In the genomic region with DNA sequence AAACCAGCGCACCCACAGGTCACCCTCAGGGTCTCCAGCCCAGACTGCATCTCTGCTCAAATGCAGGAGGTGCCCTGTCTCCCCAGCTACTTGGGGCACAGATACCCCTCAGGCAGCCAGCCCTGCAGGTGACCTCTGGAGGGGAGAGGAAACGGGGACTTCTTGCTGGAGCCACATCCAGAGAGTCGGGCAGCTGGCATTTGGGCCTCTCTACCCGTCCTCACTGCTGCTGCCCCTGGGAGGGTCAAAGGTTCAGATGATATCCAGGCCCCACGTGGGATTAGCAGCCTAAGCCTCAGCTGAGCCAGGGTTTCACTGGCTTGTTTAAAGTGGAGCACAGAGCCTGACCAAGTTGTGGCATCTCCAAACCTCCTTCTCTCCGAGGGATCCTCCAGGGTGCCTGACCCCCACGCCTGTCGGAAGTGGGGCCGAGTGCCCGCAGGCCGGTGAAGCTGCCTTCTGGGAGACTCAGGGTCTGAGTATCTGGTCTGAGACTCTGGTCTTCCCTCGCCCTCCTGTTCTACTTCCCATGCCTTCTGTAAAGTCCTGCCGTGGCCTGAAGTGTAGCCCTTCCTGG, we compare ENCODE assay signal across 7 cellular contexts. TPM values are rescaled to one million over a fixed set of nuclear protein-coding genes. Genes with fewer than 3 reads are reported as not detected.
A peak's percentile ranks its signal among the peaks of the same experiment; 100 is the strongest.
DNase-seq lines count a peak whose midpoint lies in the region; ATAC-seq and TF ChIP-seq lines count a peak whose summit lies in the region.

No MANE protein-coding gene starts in this region.

- POLR2A ChIA-PET in HCT116 (lab: Charles Lee) = no interaction called here
- POLR2A ChIA-PET in activated CD8-positive, alpha-beta T cell treated with anti-CD3 and anti-CD28 coated beads, Interleukin-2, amount 10 ng/mL, durations not matched to agents 7 days and 5 days (lab: Charles Lee) = interaction anchor here (1.0 to 4.7 kb wide), 7 partner anchors 10 to 63 kb away, joined by 3 to 29 read pairs (median 10); no protein-coding TSS in a partner anchor

- H4K20me1 ChIP-seq in HCT116 (ENCODE audit: insufficient read depth) = no peaks in the 10 kb centered on the region

- RAD21 ChIA-PET in HCT116 (lab: Charles Lee; ENCODE audit: low non-redundant PET in 1 of 2, low total read pairs in 2 of 2, uncharacterized antibody in 2 of 2, unreplicated experiment in 2 of 2) = no interaction called here

- H3K9me3 Mint-ChIP-seq in activated CD8-positive, alpha-beta T cell treated with anti-CD3 and anti-CD28 coated beads, Interleukin-2, amount 10 ng/mL, durations not matched to agents 7 days and 5 days (ENCODE audit: insufficient read depth) = peaks cover 5% of the 10 kb centered on the region
- H3K9me3 Mint-ChIP-seq in stimulated activated naive B cell treated with anti-CD40 and anti-IgM and Interleukin-4, amounts not matched to agents 10 μg/mL and 1 μg/mL and 100 μg/mL, for 72 hours = peaks cover 2% of the 10 kb centered on the region in 2 donors

- H3K36me3 ChIP-seq in HCT116 (ENCODE audit: control insufficient read depth in 1 of 2, insufficient read depth in 2 of 2, low read length in 2 of 2) (no peaks in the 10 kb centered on the region), iPS-20b (ENCODE audit: insufficient read depth, low read depth, low read length) (no peaks in the 10 kb centered on the region)

- TF ChIP-seq POLR2A in HCT116 (IDR thresholded peaks at IDR 0.05; ENCODE audit: borderline replicate concordance, extremely low read depth, insufficient read depth, insufficient read length) = no peak

- intact Hi-C loops in HCT116 (cut with micrococcal nuclease) = no loop called here

- H3K36me3 Mint-ChIP-seq in activated CD8-positive, alpha-beta T cell treated with anti-CD3 and anti-CD28 coated beads, Interleukin-2, amount 10 ng/mL, durations not matched to agents 7 days and 5 days (ENCODE audit: low read depth) = peaks cover 42% of the 10 kb centered on the region
- H3K36me3 Mint-ChIP-seq in stimulated activated naive B cell treated with anti-CD40 and anti-IgM and Interleukin-4, amounts not matched to agents 10 μg/mL and 1 μg/mL and 100 μg/mL, for 72 hours = peaks cover 6 to 25% of the 10 kb centered on the region in 2 donors

- no peak for TF ChIP-seq RAD21 in HCT116 (IDR thresholded peaks at IDR 0.05; ENCODE audit: low read depth)

- H3K9ac ChIP-seq in HCT116 (ENCODE audit: low read length) = peak overlapping the region; percentile 80
- no peak overlapping the region for H3K9ac ChIP-seq in iPS-20b (ENCODE audit: low read depth, low read length)

- no TSS peak for BruUV-seq in HCT116 (replicated peaks; lab: Mats Ljungman, UMichigan)

- H3K4me1 Mint-ChIP-seq in activated CD8-positive, alpha-beta T cell treated with anti-CD3 and anti-CD28 coated beads, Interleukin-2, amount 10 ng/mL, durations not matched to agents 7 days and 5 days (ENCODE audit: low read depth) = peaks cover 77% of the 10 kb centered on the region
- H3K4me1 Mint-ChIP-seq in stimulated activated naive B cell treated with anti-CD40 and anti-IgM and Interleukin-4, amounts not matched to agents 10 μg/mL and 1 μg/mL and 100 μg/mL, for 72 hours = peaks cover 61 to 84% of the 10 kb centered on the region in 2 donors

- H3K27me3 Mint-ChIP-seq in activated CD8-positive, alpha-beta T cell treated with anti-CD3 and anti-CD28 coated beads, Interleukin-2, amount 10 ng/mL, durations not matched to agents 7 days and 5 days (ENCODE audit: low read depth) = peaks cover 12% of the 10 kb centered on the region
- H3K27me3 Mint-ChIP-seq in stimulated activated naive B cell treated with anti-CD40 and anti-IgM and Interleukin-4, amounts not matched to agents 10 μg/mL and 1 μg/mL and 100 μg/mL, for 72 hours = no peaks in the 10 kb centered on the region

- CTCF ChIA-PET in HCT116 (lab: Charles Lee) = no interaction called here
- CTCF ChIA-PET in activated CD8-positive, alpha-beta T cell treated with anti-CD3 and anti-CD28 coated beads, Interleukin-2, amount 10 ng/mL, durations not matched to agents 7 days and 5 days (lab: Charles Lee) = interaction anchor here (1.0 to 3.1 kb wide), 5 partner anchors 9 to 19 kb away, joined by 3 to 22 read pairs (median 4); no protein-coding TSS in a partner anchor

- TF ChIP-seq CTCF in HCT116 (IDR thresholded peaks at IDR 0.05 in 2 of 3, conservative IDR thresholded peaks at IDR 0.05 in 1 of 3; ENCODE audit: borderline replicate concordance in 1 of 3, insufficient read depth in 1 of 3, low read depth in 2 of 3, low read length in 2 of 3) = no peak

- peak overlapping the region; percentile 91 for H3K27ac Mint-ChIP-seq in activated CD8-positive, alpha-beta T cell treated with anti-CD3 and anti-CD28 coated beads, Interleukin-2, amount 10 ng/mL, durations not matched to agents 7 days and 5 days
- peak overlapping the region; percentile 98 for H3K27ac Mint-ChIP-seq in stimulated activated naive B cell treated with anti-CD40 and anti-IgM and Interleukin-4, amounts not matched to agents 10 μg/mL and 1 μg/mL and 100 μg/mL, for 72 hours

- ATAC-seq in HCT116 (no peak), HG03280 (IDR thresholded peaks at IDR 0.05; ENCODE audit: unreplicated experiment) (no peak), HG03342 (IDR thresholded peaks at IDR 0.05; ENCODE audit: unreplicated experiment) (no peak), GM21576 (IDR thresholded peaks at IDR 0.05; ENCODE audit: unreplicated experiment) (no peak)
- ATAC-seq in activated CD8-positive, alpha-beta T cell treated with anti-CD3 and anti-CD28 coated beads, Interleukin-2, amount 10 ng/mL, durations not matched to agents 7 days and 5 days = no peak
- ATAC-seq in stimulated activated naive B cell treated with anti-CD40 and anti-IgM and Interleukin-4, amounts not matched to agents 10 μg/mL and 1 μg/mL and 100 μg/mL, for 72 hours (replicated peaks) = no peak

- H2AFZ ChIP-seq in HCT116 (ENCODE audit: low read depth, low read length, poor library complexity, severe bottlenecking) = no peak overlapping the region

- H3K4me3 Mint-ChIP-seq in activated CD8-positive, alpha-beta T cell treated with anti-CD3 and anti-CD28 coated beads, Interleukin-2, amount 10 ng/mL, durations not matched to agents 7 days and 5 days = peak overlapping the region; percentile 96
- peak overlapping the region; percentile 91 to 98 for H3K4me3 Mint-ChIP-seq in stimulated activated naive B cell treated with anti-CD40 and anti-IgM and Interleukin-4, amounts not matched to agents 10 μg/mL and 1 μg/mL and 100 μg/mL, for 72 hours

- H3K9me2 ChIP-seq in HCT116 (ENCODE audit: insufficient read depth) = no peaks in the 10 kb centered on the region

- peaks cover 30 to 45% of the 10 kb centered on the region in 2 experiments for H3K4me1 ChIP-seq in HCT116 (ENCODE audit: control insufficient read depth in 1 of 2, insufficient read depth in 2 of 2, low read length in 2 of 2)
- H3K4me1 ChIP-seq in iPS-20b (ENCODE audit: insufficient read depth, low read length) = peaks cover 20% of the 10 kb centered on the region

- H3K27ac ChIP-seq in HCT116 (ENCODE audit: low read depth, low read length) (peak overlapping the region; percentile 60; the same call in 1 of the 2 replicates), iPS-20b (ENCODE audit: low read length) (no peak overlapping the region)

- peak overlapping the region; percentile 82; a peak in 3 of 4 replicates for H3K4me3 ChIP-seq in HCT116 (replicated peaks in 1 of 2; ENCODE audit: low read depth in 1 of 2, low read length in 2 of 2)
- peak overlapping the region; percentile 86; the same call in 1 of the 2 replicates for H3K4me3 ChIP-seq in iPS-20b (ENCODE audit: low read length)

- no peaks in the 10 kb centered on the region for H3K9me3 ChIP-seq in HCT116 (ENCODE audit: control insufficient read depth in 1 of 2, insufficient read depth in 1 of 2, low read depth in 1 of 2, low read length in 2 of 2)
- H3K9me3 ChIP-seq in iPS-20b (ENCODE audit: insufficient read depth, low read depth, low read length) = no peaks in the 10 kb centered on the region

- H3K4me2 ChIP-seq in HCT116 (ENCODE audit: low read length) = peak overlapping the region; percentile 94

- no peak for DNase-seq in HCT116 (ENCODE audit: low read depth, low spot score)
- DNase-seq in activated CD8-positive, alpha-beta T cell treated with anti-CD3 and anti-CD28 coated beads, Interleukin-2, amount 10 ng/mL, durations not matched to agents 7 days and 5 days = no peak
- DNase-seq in stimulated activated naive B cell treated with anti-CD40 and anti-IgM and Interleukin-4, amounts not matched to agents 10 μg/mL and 1 μg/mL and 100 μg/mL, for 72 hours = no peak

- H3K27me3 ChIP-seq in HCT116 (ENCODE audit: insufficient read depth, low read length) (no peaks in the 10 kb centered on the region), iPS-20b (ENCODE audit: insufficient read depth, low read length) (peaks cover 28% of the 10 kb centered on the region)

- peaks cover 65% of the 10 kb centered on the region for H3K79me2 ChIP-seq in HCT116 (ENCODE audit: insufficient read depth, low read length)

TF ChIP-seq in HCT116, 20 proteins besides CTCF, POLR2A, EP300 and RAD21 (continues in another document):
- TF ChIP-seq, protein P1, sequence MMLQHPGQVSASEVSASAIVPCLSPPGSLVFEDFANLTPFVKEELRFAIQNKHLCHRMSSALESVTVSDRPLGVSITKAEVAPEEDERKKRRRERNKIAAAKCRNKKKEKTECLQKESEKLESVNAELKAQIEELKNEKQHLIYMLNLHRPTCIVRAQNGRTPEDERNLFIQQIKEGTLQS (IDR thresholded peaks at IDR 0.05) = no peak
- no peak for TF ChIP-seq POLR2AphosphoS5 (IDR thresholded peaks at IDR 0.05; ENCODE audit: low read depth, low read length)
- no peak for TF ChIP-seq FOSL1 (IDR thresholded peaks at IDR 0.05; ENCODE audit: low read depth)
- no peak for TF ChIP-seq TCF7L2 (IDR thresholded peaks at IDR 0.05; ENCODE audit: borderline replicate concordance, extremely low read depth, insufficient read depth, insufficient read length)
- no peak for TF ChIP-seq EZH2phosphoT487 (IDR thresholded peaks at IDR 0.05; ENCODE audit: borderline replicate concordance)

RNA-seq across cellular contexts. Expression of a gene that starts 2.2 kb away (rescaled TPM):
- 18.6 TPM for total RNA-seq in HCT116 (2021; ENCODE audit: unreplicated experiment)
- 14.8 and 15.2 TPM in 2 replicates for polyA plus RNA-seq in HCT116 (2012)
- total RNA-seq in activated CD8-positive, alpha-beta T cell treated with anti-CD3 and anti-CD28 coated beads, Interleukin-2, amount 10 ng/mL, durations not matched to agents 7 days and 5 days = 10 to 100 TPM; 36.9 to 39.3 TPM

RNA-seq across cellular contexts. Expression of a gene that starts 48.8 kb away (rescaled TPM):
- not detected for total RNA-seq in HCT116 (2021; ENCODE audit: unreplicated experiment)
- not detected in 2 replicates for polyA plus RNA-seq in HCT116 (2012)
- not detected for total RNA-seq in activated CD8-positive, alpha-beta T cell treated with anti-CD3 and anti-CD28 coated beads, Interleukin-2, amount 10 ng/mL, durations not matched to agents 7 days and 5 days
